In the genomic region with DNA sequence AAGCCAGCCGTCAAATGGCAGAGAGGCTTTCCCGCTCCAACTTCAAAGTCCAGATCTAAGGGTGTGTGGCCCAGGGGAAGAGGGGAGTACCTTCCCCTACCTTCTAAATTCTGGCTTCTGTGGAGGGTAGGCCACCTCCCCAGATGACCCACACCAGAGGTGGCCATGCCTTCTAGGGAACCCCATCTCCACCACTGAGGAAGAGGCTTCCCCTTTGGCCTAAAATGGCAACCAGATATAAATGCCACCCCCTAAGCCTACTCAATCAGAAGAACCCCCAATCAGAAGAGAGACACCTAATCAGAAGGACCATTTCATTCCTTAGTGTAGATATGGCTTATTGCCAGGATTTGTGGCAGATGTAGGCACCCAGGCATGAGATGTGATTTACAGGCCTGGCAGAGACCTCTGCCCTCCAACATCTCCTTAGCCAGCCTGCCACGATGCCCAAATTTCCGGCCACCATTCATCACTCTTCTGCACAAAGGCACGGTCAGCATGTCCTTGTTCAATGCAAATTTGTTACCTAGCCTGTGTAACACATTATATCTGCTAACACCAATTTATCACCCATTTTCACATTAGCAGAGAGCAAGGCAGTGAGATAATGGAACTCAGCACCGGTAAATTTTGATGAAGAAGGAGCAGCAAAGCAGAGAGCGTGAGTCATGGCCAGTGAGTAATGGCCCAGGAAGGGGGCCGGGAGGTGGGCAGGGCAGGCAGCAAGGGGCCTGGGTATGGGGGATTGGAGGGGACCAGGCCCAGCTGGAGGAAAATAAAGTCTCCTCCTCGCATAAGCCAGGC, we compare ENCODE assay signal across 11 cellular contexts. TPM values are rescaled to one million over a fixed set of nuclear protein-coding genes. Genes with fewer than 3 reads are reported as not detected.
DNase-seq lines count a peak whose midpoint lies in the region; ATAC-seq and TF ChIP-seq lines count a peak whose summit lies in the region.
"Had no signal": no experiment of that assay in that cellular context is flagged by ENCODE, and none has a peak within 500 bp of the region (broad histone marks: within the 10 kb centered on the region; RNA-seq: fewer than 3 reads in every experiment).

No MANE protein-coding gene starts in this region.

- CTCF ChIA-PET in Calu3 (lab: Charles Lee): interaction anchor here (0.6 to 2.3 kb wide), 3 partner anchors 182 to 924 kb away, joined by 3 to 42 read pairs (median 7); no protein-coding TSS in a partner anchor

- ATAC-seq in central memory CD8-positive, alpha-beta T cell (replicated peaks; ENCODE audit: extremely low read depth, poor library complexity, severe bottlenecking): no peak
- no peak for ATAC-seq in natural killer cell
- ATAC-seq in HG02571 (IDR thresholded peaks at IDR 0.05; ENCODE audit: unreplicated experiment): no peak
- ATAC-seq in GM18505 (IDR thresholded peaks at IDR 0.05; ENCODE audit: unreplicated experiment): no peak
- ATAC-seq: stimulated activated naive CD8-positive, alpha-beta T cell treated with anti-CD3 and anti-CD28 coated beads, Interleukin-15, amount 100 ng/mL, for 72 hours had no signal

- H3K4me3 Mint-ChIP-seq in Calu3 (ENCODE audit: low read depth, unreplicated experiment) (no peak overlapping the region), natural killer cell (peak overlapping the region; percentile 49)
- peak overlapping the region; percentile 71 for H3K4me3 Mint-ChIP-seq in central memory CD8-positive, alpha-beta T cell

- H3K36me3 Mint-ChIP-seq in Calu3 (ENCODE audit: insufficient read depth, unreplicated experiment) (peaks cover 9% of the 10 kb centered on the region), natural killer cell (no peaks in the 10 kb centered on the region)
- no peaks in the 10 kb centered on the region for H3K36me3 Mint-ChIP-seq in central memory CD8-positive, alpha-beta T cell (ENCODE audit: insufficient read depth)

- intact Hi-C loops in Calu3 (cut with micrococcal nuclease; ENCODE audit: unreplicated experiment): loop anchor here (5.0 kb wide), 1 partner anchor 200 kb away; no protein-coding TSS in a partner anchor
- intact Hi-C loops in natural killer cell (cut with micrococcal nuclease): loop anchor here (5.0 kb wide), 1 partner anchor 380 kb away; no protein-coding TSS in a partner anchor

- no peak for TF ChIP-seq CTCF in Calu3 (IDR thresholded peaks at IDR 0.05; ENCODE audit: unreplicated experiment)
- TF ChIP-seq CTCF in natural killer cell (IDR thresholded peaks at IDR 0.05): no peak

- TF ChIP-seq POLR2A in GM18505 (IDR thresholded peaks at IDR 0.05; ENCODE audit: borderline replicate concordance, extremely low read depth, insufficient read depth, insufficient read length): no peak

- H3K4me1 Mint-ChIP-seq in Calu3 (ENCODE audit: low read depth, unreplicated experiment): peaks cover 20% of the 10 kb centered on the region
- H3K4me1 Mint-ChIP-seq in central memory CD8-positive, alpha-beta T cell: no peaks in the 10 kb centered on the region
- peaks cover 0 to 11% of the 10 kb centered on the region in 2 donors for H3K4me1 Mint-ChIP-seq in natural killer cell

- H3K9me3 Mint-ChIP-seq in Calu3 (ENCODE audit: low read depth, unreplicated experiment) (no peaks in the 10 kb centered on the region), natural killer cell (no peaks in the 10 kb centered on the region)
- H3K9me3 Mint-ChIP-seq in central memory CD8-positive, alpha-beta T cell: no peaks in the 10 kb centered on the region
- H3K9me3 Mint-ChIP-seq: stimulated activated naive CD8-positive, alpha-beta T cell treated with anti-CD3 and anti-CD28 coated beads, Interleukin-15, amount 100 ng/mL, for 72 hours had no signal

- DNase-seq in Calu3: peak; percentile 30
- peak; percentile 5 for DNase-seq in NCI-H1105 (lab: John Stamatoyannopoulos, UW)
- DNase-seq in central memory CD8-positive, alpha-beta T cell (ENCODE audit: low spot score in 2 of 2): no peak
- no peak for DNase-seq in natural killer cell
- no peak for DNase-seq in NCI-H1417 treated with DMSO at 0.1 percent for 48 hours (lab: John Stamatoyannopoulos, UW)
- DNase-seq in NCI-H774 (lab: John Stamatoyannopoulos, UW): no peak
- DNase-seq: kidney; small intestine; stimulated activated naive CD8-positive, alpha-beta T cell treated with anti-CD3 and anti-CD28 coated beads, Interleukin-15, amount 100 ng/mL, for 72 hours had no signal

- BruUV-seq in Calu3 (replicated peaks; lab: Mats Ljungman, UMichigan): no TSS peak

- H3K27ac Mint-ChIP-seq in Calu3 (ENCODE audit: unreplicated experiment) (no peak overlapping the region), natural killer cell (no peak overlapping the region)
- H3K27ac Mint-ChIP-seq in central memory CD8-positive, alpha-beta T cell (ENCODE audit: low read depth): no peak overlapping the region
- H3K27ac Mint-ChIP-seq: stimulated activated naive CD8-positive, alpha-beta T cell treated with anti-CD3 and anti-CD28 coated beads, Interleukin-15, amount 100 ng/mL, for 72 hours had no signal

- H3K27me3 Mint-ChIP-seq in Calu3 (ENCODE audit: unreplicated experiment): peaks cover 56% of the 10 kb centered on the region
- peaks cover 43% of the 10 kb centered on the region for H3K27me3 Mint-ChIP-seq in central memory CD8-positive, alpha-beta T cell
- H3K27me3 Mint-ChIP-seq in natural killer cell (ENCODE audit: low read depth in 2 of 2): peaks cover 20 to 29% of the 10 kb centered on the region in 2 donors

RNA-seq across cellular contexts. Expression of a gene that starts 1.2 kb away (rescaled TPM):
- 1.0 and 1.8 TPM in 2 replicates for total RNA-seq in Calu3 (2022)
- not detected for total RNA-seq in natural killer cell

Comparison
In these comparisons a context has a peak if more than half of its experiments do, and no peak if none do; other contexts are left out.
1. DNase-seq: peak in Calu3 (single experiment) and NCI-H1105 (single experiment); none in central memory CD8-positive, alpha-beta T cell (0 of 2), natural killer cell (single experiment), NCI-H1417 treated with DMSO at 0.1 percent for 48 hours (single experiment) and NCI-H774 (single experiment).